ENCODE assay signal across 13 cellular contexts in genomic region chr1:62025892-62026291, GRCh38.
A peak's percentile ranks its signal among the peaks of the same experiment; 100 is the strongest.
DNase-seq lines count a peak whose midpoint lies in the region; ATAC-seq and TF ChIP-seq lines count a peak whose summit lies in the region.
"Had no signal": no experiment of that assay in that cellular context is flagged by ENCODE, and none has a peak within 500 bp of the region (broad histone marks: within the 10 kb centered on the region; RNA-seq: fewer than 3 reads in every experiment).

No MANE protein-coding gene starts in this region.

- H3K4me3 ChIP-seq in HEK293 (ENCODE audit: low read depth, low read length): no peak overlapping the region
- H3K4me3 ChIP-seq in SK-N-MC: peak overlapping the region; percentile 25; the same call in 1 of the 2 replicates
- no peak overlapping the region for H3K4me3 ChIP-seq in neuronal stem cell (ENCODE audit: low read length in 2 of 2)
- no peak overlapping the region for H3K4me3 ChIP-seq in gastrocnemius medialis
- H3K4me3 ChIP-seq: A549 had no signal

- H3K9ac ChIP-seq in SK-N-MC (ENCODE audit: insufficient read length) (no peak overlapping the region), neuronal stem cell (ENCODE audit: low read depth, low read length, poor library complexity) (no peak overlapping the region)

- no peak overlapping the region for H3K14ac ChIP-seq in neuronal stem cell (ENCODE audit: low read length)

- no peak overlapping the region for H3K4me2 ChIP-seq in neuronal stem cell (ENCODE audit: insufficient read depth, low read length, poor library complexity, severe bottlenecking)
- H3K4me2 ChIP-seq: A549 had no signal

- no peak overlapping the region for H2AFZ ChIP-seq in neuronal stem cell (ENCODE audit: low read length)

- H3K9me3 ChIP-seq in HEK293 (ENCODE audit: control insufficient read depth, insufficient read depth, low read depth, low read length) (no peaks in the 10 kb centered on the region), SK-N-MC (ENCODE audit: low read depth, low read length) (0 out of 2 replicates have a peak, but pooled peaks cover 2% of the 10 kb centered on the region), neuronal stem cell (replicated peaks in 1 of 2; ENCODE audit: control insufficient read depth in 2 of 2, insufficient read depth in 1 of 2, low read depth in 1 of 2, low read length in 2 of 2) (no peaks in the 10 kb centered on the region), gastrocnemius medialis (no peaks in the 10 kb centered on the region)

- CTCF ChIA-PET in HEK293 (lab: Yijun Ruan, JAX): no interaction called here

- TF ChIP-seq POLR2A in gastrocnemius medialis (IDR thresholded peaks at IDR 0.05): no peak

- H3K27ac ChIP-seq in HEK293 (ENCODE audit: extremely low read depth, low read depth, low read length) (no peak overlapping the region), SK-N-MC (no peak overlapping the region), neuronal stem cell (replicated peaks; ENCODE audit: low read length) (no peak overlapping the region), gastrocnemius medialis (peak overlapping the region; percentile 75 to 88 (median 78))
- H3K27ac ChIP-seq: A549 had no signal

- H4K91ac ChIP-seq in neuronal stem cell (ENCODE audit: low read depth, low read length, poor library complexity): no peak overlapping the region

- no peak overlapping the region for H3K18ac ChIP-seq in neuronal stem cell (ENCODE audit: low read length)

- no peak overlapping the region for H2AK5ac ChIP-seq in neuronal stem cell (ENCODE audit: low read depth, low read length)

- no peaks in the 10 kb centered on the region for H3K79me1 ChIP-seq in neuronal stem cell (ENCODE audit: low read depth, low read length)

- in situ Hi-C loops in gastrocnemius medialis (cut with MboI; ENCODE audit: low sequenced_read_pairs in 4 of 4): no loop called here

- no peak overlapping the region for H2BK12ac ChIP-seq in neuronal stem cell (ENCODE audit: low read length)

- H3K36me3 ChIP-seq in HEK293 (ENCODE audit: control insufficient read depth in 2 of 2, insufficient read depth in 1 of 2, low read length in 2 of 2): no peaks in the 10 kb centered on the region
- H3K36me3 ChIP-seq in SK-N-MC (ENCODE audit: insufficient read depth, low read length): no peaks in the 10 kb centered on the region
- no peaks in the 10 kb centered on the region for H3K36me3 ChIP-seq in neuronal stem cell (replicated peaks in 1 of 2; ENCODE audit: control insufficient read depth in 2 of 2, insufficient read depth in 2 of 2, low read length in 2 of 2)
- H3K36me3 ChIP-seq in gastrocnemius medialis: no peaks in the 10 kb centered on the region

- no peak overlapping the region for H2BK5ac ChIP-seq in neuronal stem cell (ENCODE audit: low read length)

- ATAC-seq in gastrocnemius medialis (no peak), GM21515 (IDR thresholded peaks at IDR 0.05; ENCODE audit: unreplicated experiment) (no peak)
- ATAC-seq: A549; CD8-positive, alpha-beta T cell had no signal

- no peak overlapping the region for H3K23ac ChIP-seq in neuronal stem cell (ENCODE audit: low read depth, low read length, poor library complexity)

- no peaks in the 10 kb centered on the region for H3K4me1 ChIP-seq in HEK293 (ENCODE audit: control insufficient read depth, insufficient read depth, low read length)
- H3K4me1 ChIP-seq in neuronal stem cell (ENCODE audit: control insufficient read depth in 2 of 2, insufficient read depth in 1 of 2, low read depth in 1 of 2, low read length in 2 of 2): peaks cover 0 to 3% of the 10 kb centered on the region in 2 donors
- H3K4me1 ChIP-seq in gastrocnemius medialis: peaks cover 17 to 21% of the 10 kb centered on the region in 2 donors
- H3K4me1 ChIP-seq: A549 had no signal

- no CpG with 5 or more reads among the region's 2 CpGs for WGBS in neuronal stem cell (ENCODE audit: extremely low coverage in 2 of 2, insufficient read length in 2 of 2, insufficient replicate concordance in 1 of 2), 2 donors

- POLR2A ChIA-PET in HEK293 (lab: Yijun Ruan, JAX): no interaction called here

- no peak for TF ChIP-seq CTCF in HEK293 (tag by site-specific recombination; IDR thresholded peaks at IDR 0.05)
- TF ChIP-seq CTCF in gastrocnemius medialis (IDR thresholded peaks at IDR 0.05 in 4 of 5, conservative IDR thresholded peaks at IDR 0.05 in 1 of 5): no peak

- DNase-seq in SK-N-MC (ENCODE audit: low read depth, low spot score): no peak
- DNase-seq in neuronal stem cell (ENCODE audit: low spot score): peak; percentile 2
- no peak for DNase-seq in gastrocnemius medialis
- DNase-seq in COR-L47 (lab: John Stamatoyannopoulos, UW): no peak
- DNase-seq in NCI-H2196 (lab: John Stamatoyannopoulos, UW; ENCODE audit: unreplicated experiment): no peak
- DNase-seq: CD8-positive, alpha-beta T cell; DMS53; GF-D8; HCEC 1CT; IMR-90 had no signal

- H3K27me3 ChIP-seq in neuronal stem cell (ENCODE audit: control insufficient read depth in 3 of 3, insufficient read depth in 3 of 3, low read depth in 1 of 3, low read length in 3 of 3): no peaks in the 10 kb centered on the region
- no peaks in the 10 kb centered on the region for H3K27me3 ChIP-seq in gastrocnemius medialis

- H3K4ac ChIP-seq in neuronal stem cell (ENCODE audit: low read length): no peak overlapping the region

- no peak overlapping the region for H2BK120ac ChIP-seq in neuronal stem cell (ENCODE audit: low read depth, low read length)

- H2BK15ac ChIP-seq in neuronal stem cell (ENCODE audit: low read length): no peak overlapping the region

- intact Hi-C loops in gastrocnemius medialis (cut with DNase I; ENCODE audit: low total_unique reads): no loop called here

- no peak overlapping the region for H4K8ac ChIP-seq in neuronal stem cell (ENCODE audit: low read depth, low read length)

TF ChIP-seq in HEK293, 187 proteins besides CTCF, POLR2A, EP300 and RAD21 (continues in another document):
- TF ChIP-seq ZBTB10 (tag by site-specific recombination; IDR thresholded peaks at IDR 0.05) (no peak), PRDM4 (tag by site-specific recombination; IDR thresholded peaks at IDR 0.05) (peak; percentile 59), ZNF776 (tag by site-specific recombination; IDR thresholded peaks at IDR 0.05; ENCODE audit: borderline replicate concordance) (no peak), ZNF239 (tag by site-specific recombination; IDR thresholded peaks at IDR 0.05) (no peak), ZNF639 (tag by site-specific recombination; IDR thresholded peaks at IDR 0.05) (no peak), ZNF549 (tag by site-specific recombination; IDR thresholded peaks at IDR 0.05) (no peak)

Comparison
In these comparisons a context has a peak if more than half of its experiments do, and no peak if none do; other contexts are left out.
1. H3K27ac ChIP-seq: peak in gastrocnemius medialis (4 of 4); none in HEK293 (single experiment), SK-N-MC (single experiment) and neuronal stem cell (single experiment).